In genomic region chr5:132136906-132137305, GRCh38 we compare ENCODE assay signal across 15 cellular contexts.
DNase-seq lines count a peak whose midpoint lies in the region; ATAC-seq and TF ChIP-seq lines count a peak whose summit lies in the region.
"Had no signal": no experiment of that assay in that cellular context is flagged by ENCODE, and none has a peak within 500 bp of the region (broad histone marks: within the 10 kb centered on the region; RNA-seq: fewer than 3 reads in every experiment).

No MANE protein-coding gene starts in this region.

- CTCF ChIA-PET in activated CD4-positive, alpha-beta T cell treated with anti-CD3 and anti-CD28 coated beads, Interleukin-2, amount 10 ng/mL, durations not matched to agents 7 days and 5 days (lab: Charles Lee): interaction anchor here (1.4 kb wide), 1 partner anchor 17 kb away, joined by 4 read pairs; no protein-coding TSS in a partner anchor

- H3K27me3 Mint-ChIP-seq in activated CD4-positive, alpha-beta T cell treated with anti-CD3 and anti-CD28 coated beads, Interleukin-2, amount 10 ng/mL, durations not matched to agents 7 days and 5 days: peaks cover 71% of the 10 kb centered on the region

- H3K4me1 Mint-ChIP-seq in activated CD4-positive, alpha-beta T cell treated with anti-CD3 and anti-CD28 coated beads, Interleukin-2, amount 10 ng/mL, durations not matched to agents 7 days and 5 days: no peaks in the 10 kb centered on the region
- H3K4me1 Mint-ChIP-seq: B cell had no signal

- H2BK12ac ChIP-seq in mesenchymal stem cell (ENCODE audit: low read length in 2 of 2): no peak overlapping the region
- H2BK12ac ChIP-seq in trophoblast cell (ENCODE audit: low read length): no peak overlapping the region

- H3K4ac ChIP-seq in mesenchymal stem cell (ENCODE audit: low read depth in 1 of 2, low read length in 2 of 2) (no peak overlapping the region), trophoblast cell (ENCODE audit: low read depth, low read length) (no peak overlapping the region)

- H3K23ac ChIP-seq in mesenchymal stem cell (ENCODE audit: low read length in 2 of 2): no peak overlapping the region
- H3K23ac ChIP-seq in trophoblast cell (ENCODE audit: low read length): no peak overlapping the region

- H3K79me1 ChIP-seq in mesenchymal stem cell (replicated peaks; ENCODE audit: low read length, poor library complexity, severe bottlenecking): no peaks in the 10 kb centered on the region
- H3K79me1 ChIP-seq in trophoblast cell (ENCODE audit: low read length): no peaks in the 10 kb centered on the region

- H3K79me2 ChIP-seq in trophoblast cell (ENCODE audit: control insufficient read depth, insufficient read depth, low read length, poor library complexity): no peaks in the 10 kb centered on the region

- H3K9me3 Mint-ChIP-seq in activated CD4-positive, alpha-beta T cell treated with anti-CD3 and anti-CD28 coated beads, Interleukin-2, amount 10 ng/mL, durations not matched to agents 7 days and 5 days: peaks cover 9% of the 10 kb centered on the region

- H3K4me2 ChIP-seq in mesenchymal stem cell (ENCODE audit: low read length, poor library complexity, severe bottlenecking): no peak overlapping the region
- H3K4me2 ChIP-seq in trophoblast cell (ENCODE audit: low read length): no peak overlapping the region

- H2BK15ac ChIP-seq in mesenchymal stem cell (ENCODE audit: low read depth, poor library complexity, severe bottlenecking): no peak overlapping the region

- no peak overlapping the region for H3K27ac ChIP-seq in mesenchymal stem cell (ENCODE audit: low read length, poor library complexity, severe bottlenecking)
- no peak overlapping the region for H3K27ac ChIP-seq in trophoblast cell (ENCODE audit: low read depth, low read length)
- H3K27ac ChIP-seq: upper lobe of left lung had no signal

- H4K8ac ChIP-seq in mesenchymal stem cell (ENCODE audit: low read length): no peak overlapping the region
- H4K8ac ChIP-seq in trophoblast cell (ENCODE audit: low read depth, low read length): no peak overlapping the region

- H2AK5ac ChIP-seq in mesenchymal stem cell (ENCODE audit: low read length, severe bottlenecking): no peak overlapping the region
- H2AK5ac ChIP-seq in trophoblast cell (ENCODE audit: low read length): no peak overlapping the region

- H2BK5ac ChIP-seq in mesenchymal stem cell (ENCODE audit: low read depth, low read length, poor library complexity, severe bottlenecking) (no peak overlapping the region), trophoblast cell (ENCODE audit: low read depth, low read length, poor library complexity) (no peak overlapping the region)

- H3K14ac ChIP-seq in mesenchymal stem cell (ENCODE audit: low read length in 2 of 2) (no peak overlapping the region), trophoblast cell (ENCODE audit: low read length) (no peak overlapping the region)

- H2AFZ ChIP-seq in mesenchymal stem cell (ENCODE audit: low read depth, low read length) (no peak overlapping the region), trophoblast cell (ENCODE audit: insufficient read depth, low read length, poor library complexity) (no peak overlapping the region)

- POLR2A ChIA-PET in activated CD4-positive, alpha-beta T cell treated with anti-CD3 and anti-CD28 coated beads, Interleukin-2, amount 10 ng/mL, durations not matched to agents 7 days and 5 days (lab: Charles Lee): no interaction called here

- H2BK120ac ChIP-seq in mesenchymal stem cell (ENCODE audit: low read depth, low read length) (no peak overlapping the region), trophoblast cell (ENCODE audit: insufficient read depth, low read length, poor library complexity) (no peak overlapping the region)

- H3K36me3 Mint-ChIP-seq in activated CD4-positive, alpha-beta T cell treated with anti-CD3 and anti-CD28 coated beads, Interleukin-2, amount 10 ng/mL, durations not matched to agents 7 days and 5 days (ENCODE audit: low read depth): peaks cover 9% of the 10 kb centered on the region

- peaks cover 38% of the 10 kb centered on the region for H3K9me3 ChIP-seq in mesenchymal stem cell (ENCODE audit: control insufficient read depth, low read length)
- H3K9me3 ChIP-seq in trophoblast cell (ENCODE audit: insufficient read depth, low read depth, low read length): no peaks in the 10 kb centered on the region
- H3K9me3 ChIP-seq: upper lobe of left lung had no signal

- H3K36me3 ChIP-seq in mesenchymal stem cell (ENCODE audit: control insufficient read depth in 1 of 2, insufficient read depth in 2 of 2, low read depth in 1 of 2, low read length in 2 of 2) (no peaks in the 10 kb centered on the region), trophoblast cell (ENCODE audit: control insufficient read depth in 1 of 2, insufficient read depth in 2 of 2, low read length in 2 of 2) (no peaks in the 10 kb centered on the region)
- H3K36me3 ChIP-seq: upper lobe of left lung had no signal

- WGBS in mesenchymal stem cell: 100% methylated on average over 1 of the region's 2 CpGs
- WGBS in trophoblast cell (ENCODE audit: extremely low coverage, insufficient coverage, insufficient read length): no CpG with 5 or more reads among the region's 2 CpGs

- no peak for TF ChIP-seq CTCF in fibroblast of villous mesenchyme (IDR thresholded peaks at IDR 0.05; ENCODE audit: insufficient read depth, low read depth, low read length)

- H3K18ac ChIP-seq in mesenchymal stem cell (ENCODE audit: low read depth in 1 of 2, low read length in 2 of 2) (no peak overlapping the region), trophoblast cell (ENCODE audit: low read length) (no peak overlapping the region)

- peak; percentile 37 for DNase-seq in AG08396 (ENCODE audit: low spot score)
- DNase-seq in HCEC 1CT: peak; percentile 97
- peak; percentile 61 for DNase-seq in amniotic epithelial cell (ENCODE audit: low read depth)
- peak; percentile 44 for DNase-seq in fibroblast of villous mesenchyme (ENCODE audit: low read depth)
- DNase-seq in mesenchymal stem cell: no peak
- no peak for DNase-seq in trophoblast cell
- DNase-seq in activated CD4-positive, alpha-beta T cell treated with anti-CD3 and anti-CD28 coated beads, Interleukin-2, amount 10 ng/mL, durations not matched to agents 7 days and 5 days: no peak
- DNase-seq: activated T-cell treated with anti-CD3 and anti-CD28 coated beads, Interleukin-2, amount 50 U/mL, for 1 hour; amniotic stem cell; NCI-H2107; stimulated activated CD8-positive, alpha-beta memory T cell treated with anti-CD3 and anti-CD28 coated beads, Interleukin-4, amount 100 ng/mL, for 48 hours; upper lobe of left lung had no signal

- H3K9ac ChIP-seq in mesenchymal stem cell (ENCODE audit: low read length) (no peak overlapping the region), trophoblast cell (ENCODE audit: low read length) (no peak overlapping the region)

- ATAC-seq in GM21576 (IDR thresholded peaks at IDR 0.05; ENCODE audit: unreplicated experiment): no peak
- ATAC-seq: activated CD4-positive, CD25-positive, alpha-beta regulatory T cell treated with anti-CD3 and anti-CD28 coated beads, Interleukin-2, amount 50 U/mL, for 24 hours had no signal

- H3K4me1 ChIP-seq in mesenchymal stem cell (ENCODE audit: control insufficient read depth, insufficient read depth, low read depth, low read length) (no peaks in the 10 kb centered on the region), trophoblast cell (ENCODE audit: control insufficient read depth in 1 of 2, insufficient read depth in 2 of 2, low read length in 2 of 2) (no peaks in the 10 kb centered on the region)
- H3K4me1 ChIP-seq: upper lobe of left lung had no signal

- no peaks in the 10 kb centered on the region for H3K27me3 ChIP-seq in mesenchymal stem cell (ENCODE audit: control insufficient read depth in 1 of 2, insufficient read depth in 1 of 2, low read length in 2 of 2)
- H3K27me3 ChIP-seq in trophoblast cell (ENCODE audit: insufficient read depth, low read length): no peaks in the 10 kb centered on the region
- H3K27me3 ChIP-seq: upper lobe of left lung had no signal

- H4K12ac ChIP-seq in trophoblast cell (ENCODE audit: low read depth, low read length): no peak overlapping the region

- H4K91ac ChIP-seq in mesenchymal stem cell (ENCODE audit: low read length): no peak overlapping the region
- no peak overlapping the region for H4K91ac ChIP-seq in trophoblast cell (ENCODE audit: low read depth, low read length)

- H3K4me3 ChIP-seq in fibroblast of villous mesenchyme (ENCODE audit: low read depth, low read length) (no peak overlapping the region), mesenchymal stem cell (ENCODE audit: insufficient read depth in 1 of 2, low read depth in 1 of 2, low read length in 2 of 2) (no peak overlapping the region), trophoblast cell (ENCODE audit: low read depth, low read length) (no peak overlapping the region)
- H3K4me3 ChIP-seq: upper lobe of left lung had no signal

- no peak overlapping the region for H3K27ac Mint-ChIP-seq in activated CD4-positive, alpha-beta T cell treated with anti-CD3 and anti-CD28 coated beads, Interleukin-2, amount 10 ng/mL, durations not matched to agents 7 days and 5 days
- H3K27ac Mint-ChIP-seq: B cell had no signal

- H3K4me3 Mint-ChIP-seq in activated CD4-positive, alpha-beta T cell treated with anti-CD3 and anti-CD28 coated beads, Interleukin-2, amount 10 ng/mL, durations not matched to agents 7 days and 5 days: no peak overlapping the region
- H3K4me3 Mint-ChIP-seq: B cell had no signal

Comparison
In these comparisons a context has a peak if more than half of its experiments do, and no peak if none do; other contexts are left out.
1. DNase-seq: peak in AG08396 (single experiment), HCEC 1CT (single experiment), amniotic epithelial cell (single experiment) and fibroblast of villous mesenchyme (single experiment); none in mesenchymal stem cell (single experiment), trophoblast cell (0 of 2) and activated CD4-positive, alpha-beta T cell treated with anti-CD3 and anti-CD28 coated beads, Interleukin-2, amount 10 ng/mL, durations not matched to agents 7 days and 5 days (single experiment).